ENCODE assay signal across 34 cellular contexts in genomic region chr5:61591859-61592258, GRCh38.
"Had no signal": no experiment of that assay in that cellular context is flagged by ENCODE, and none has a peak within 500 bp of the region (broad histone marks: within the 10 kb centered on the region; RNA-seq: fewer than 3 reads in every experiment).

No MANE protein-coding gene starts in this region.

- H3K9ac ChIP-seq: KMS-11 had no signal

- H3K36me3 ChIP-seq: MG63 had no signal

- H3K4me3 ChIP-seq: MG63 had no signal

- DNase-seq: Karpas-422, Kasumi-1, MG63, MM.1S, MV-4-11, NCI-H1048, NCI-H1092, NCI-H1092 treated with DMSO at 0.1 percent for 48 hours, NCI-H1105, NCI-H1105 treated with DMSO at 0.1 percent for 48 hours, NCI-H1417, NCI-H1417 treated with DMSO at 0.1 percent for 48 hours, NCI-H1436, NCI-H1436 treated with DMSO at 0.1 percent for 48 hours, NCI-H146, NCI-H1694, NCI-H1694 treated with DMSO at 0.1 percent for 48 hours, NCI-H187, NCI-H187 treated with DMSO at 0.1 percent for 48 hours, NCI-H1930, NCI-H2029, NCI-H2029 treated with DMSO at 0.1 percent for 48 hours, NCI-H2081, NCI-H2081 treated with DMSO at 0.1 percent for 48 hours, NCI-H2107, NCI-H2171, NCI-H2171 treated with DMSO at 0.1 percent for 48 hours, NCI-H2227 treated with DMSO at 0.1 percent for 48 hours, NCI-H226, NCI-H345, NCI-H446, NCI-H446 treated with DMSO at 0.1 percent for 48 hours, NCI-H510A had no signal

- H3K27me3 ChIP-seq: MG63 had no signal

- H3K9me3 ChIP-seq: MG63 had no signal

- H3K27ac ChIP-seq: KMS-11 had no signal

- H3K4me2 ChIP-seq: KMS-11 had no signal
